ENCODE assay signal across 32 cellular contexts in the genomic region with DNA sequence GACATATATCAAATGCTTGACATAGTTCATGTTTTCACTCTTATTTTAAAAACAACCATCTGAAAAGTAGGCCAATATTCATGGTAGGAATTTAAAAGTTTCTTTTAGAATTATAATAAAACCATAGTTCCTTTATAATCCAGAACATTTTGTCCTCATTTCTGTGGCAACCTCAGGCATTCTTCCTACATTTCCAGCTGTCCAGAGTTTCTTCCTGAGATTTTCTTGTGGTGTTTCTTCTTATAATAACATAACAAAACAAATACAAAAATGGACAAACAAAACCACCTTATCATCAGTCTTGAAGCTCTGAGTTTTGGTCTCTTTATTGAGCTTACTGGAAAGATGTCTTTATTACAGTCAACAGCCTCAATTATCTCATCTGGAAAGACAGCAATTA.
"Had no signal": no experiment of that assay in that cellular context is flagged by ENCODE, and none has a peak within 500 bp of the region (broad histone marks: within the 10 kb centered on the region; RNA-seq: fewer than 3 reads in every experiment).

No MANE protein-coding gene starts in this region.

- H3K36me3 ChIP-seq: adrenal gland, ascending aorta, breast epithelium, cardiac muscle cell, gastrocnemius medialis, heart left ventricle, WERI-Rb-1 had no signal

- H3K4me1 ChIP-seq: adrenal gland, ascending aorta, breast epithelium, gastrocnemius medialis, heart left ventricle had no signal

- H3K9me3 ChIP-seq: adrenal gland, ascending aorta, gastrocnemius medialis had no signal

- DNase-seq: activated B cell treated with CpG ODN at 0.5 μM for 24 hours; activated CD4-positive, alpha-beta T cell treated with anti-CD3 and anti-CD28 coated beads for 48 hours; activated CD4-positive, alpha-beta T cell treated with anti-CD3 and anti-CD28 coated beads, Interleukin-2, amount 50 U/mL, for 1 hour; activated CD4-positive, alpha-beta T cell treated with anti-CD3 and anti-CD28 coated beads, Interleukin-2, amount 50 U/mL, for 48 hours; activated CD8-positive, alpha-beta memory T cell treated with anti-CD3 and anti-CD28 coated beads for 24 hours; activated CD8-positive, alpha-beta T cell treated with anti-CD3 and anti-CD28 coated beads for 36 hours; activated effector memory CD4-positive, alpha-beta T cell treated with Interleukin-2 at 50 U/mL for 16 hours; activated gamma-delta T cell treated with Interleukin-2 at 50 U/mL for 16 hours; activated naive CD4-positive, alpha-beta T cell treated with anti-CD3 and anti-CD28 coated beads, Interleukin-2, amount 50 U/mL, for 16 hours; activated naive CD4-positive, alpha-beta T cell treated with Interleukin-2 at 50 U/mL for 16 hours; activated T-cell treated with anti-CD3 and anti-CD28 coated beads, Interleukin-2, amount 50 U/mL, for 4 hours; adrenal gland; central memory CD4-positive, alpha-beta T cell; cerebellar nuclear complex; dorsolateral prefrontal cortex; effector memory CD4-positive, alpha-beta T cell; endodermal cell; foreskin fibroblast; gastrocnemius medialis; glutamatergic neuron; heart left ventricle; T-helper 1 cell; T-helper 17 cell; T1000; WERI-Rb-1 had no signal

- ATAC-seq: activated CD4-positive, CD25-positive, alpha-beta regulatory T cell treated with anti-CD3 and anti-CD28 coated beads, Interleukin-2, amount 50 U/mL, for 24 hours; activated CD8-positive, alpha-beta T cell treated with anti-CD3 and anti-CD28 coated beads for 36 hours; activated T-cell treated with anti-CD3 and anti-CD28 coated beads, Interleukin-2, amount 50 U/mL, for 4 hours; activated T-helper 17 cell treated with anti-CD3 and anti-CD28 coated beads, Interleukin-2, amount 50 U/mL, for 72 hours; esophagus mucosa; gastrocnemius medialis; heart left ventricle; T-helper 17 cell had no signal

- H3K4me3 ChIP-seq: adrenal gland, ascending aorta, breast epithelium, cardiac muscle cell, coronary artery, dorsolateral prefrontal cortex, gastrocnemius medialis, heart left ventricle had no signal

- H3K27ac ChIP-seq: adrenal gland, ascending aorta, breast epithelium, cardiac muscle cell, coronary artery, dorsolateral prefrontal cortex, gastrocnemius medialis, heart left ventricle, WERI-Rb-1 had no signal

- H3K27me3 ChIP-seq: adrenal gland, ascending aorta, breast epithelium, cardiac muscle cell, dorsolateral prefrontal cortex, gastrocnemius medialis, heart left ventricle had no signal
